29 cellular contexts compared by ENCODE assay signal in genomic region chr1:178502856-178503255, GRCh38. TPM values are rescaled to one million over a fixed set of nuclear protein-coding genes. Genes with fewer than 3 reads are reported as not detected.
"Had no signal": no experiment of that assay in that cellular context is flagged by ENCODE, and none has a peak within 500 bp of the region (broad histone marks: within the 10 kb centered on the region; RNA-seq: fewer than 3 reads in every experiment).

No MANE protein-coding gene starts in this region.

- H3K4me3 Mint-ChIP-seq: dendritic cell treated with granulocyte-macrophage colony-stimulating factor and Interleukin-4, amounts not matched to agents 40 ng/mL and 50 ng/mL, for 4 days; effector memory CD8-positive, alpha-beta T cell; mesothelial cell of epicardium had no signal

- H3K36me3 Mint-ChIP-seq: mesothelial cell of epicardium had no signal

- ATAC-seq: effector memory CD8-positive, alpha-beta T cell; gastrocnemius medialis; heart right ventricle; left cardiac atrium; left lung; left ventricle myocardium superior; lower lobe of right lung; mucosa of descending colon had no signal

- H3K27ac Mint-ChIP-seq: dendritic cell treated with granulocyte-macrophage colony-stimulating factor and Interleukin-4, amounts not matched to agents 40 ng/mL and 50 ng/mL, for 4 days; effector memory CD8-positive, alpha-beta T cell; mesothelial cell of epicardium had no signal

- H3K9me3 Mint-ChIP-seq: dendritic cell treated with granulocyte-macrophage colony-stimulating factor and Interleukin-4, amounts not matched to agents 40 ng/mL and 50 ng/mL, for 4 days; effector memory CD8-positive, alpha-beta T cell; mesothelial cell of epicardium had no signal

- DNase-seq: cerebellar nuclear complex; colonic mucosa; cortex of kidney; effector CD8-positive, alpha-beta T cell; effector memory CD8-positive, alpha-beta T cell; esophagus squamous epithelium; foreskin fibroblast; foreskin melanocyte; gastrocnemius medialis; glutamatergic neuron; heart right ventricle; hippocampal formation; left cardiac atrium; left lung; left ventricle myocardium superior; lower lobe of right lung; mesenchymal stem cell; mucosa of descending colon had no signal

- H3K4me1 Mint-ChIP-seq: mesothelial cell of epicardium had no signal

- H3K27me3 Mint-ChIP-seq: dendritic cell treated with granulocyte-macrophage colony-stimulating factor and Interleukin-4, amounts not matched to agents 40 ng/mL and 50 ng/mL, for 4 days had no signal

RNA-seq across cellular contexts. Expression of gene CLEC20A, which starts 6.1 kb away (rescaled TPM):
- total RNA-seq: chondrocyte, colonic mucosa, dermis microvascular lymphatic vessel endothelial cell, endothelial cell of umbilical vein, epithelial cell of proximal tubule, esophagus squamous epithelium, gastrocnemius medialis, glomerular endothelial cell, heart right ventricle, kidney epithelial cell, left cardiac atrium, left lung, left ventricle myocardium superior, lower leg skin, lower lobe of right lung, lung microvascular endothelial cell, mesenteric fat pad, mesothelial cell of epicardium, mucosa of descending colon had no signal

RNA-seq across cellular contexts. Expression of gene TEX35, which starts 10.1 kb away (rescaled TPM):
- total RNA-seq: chondrocyte, colonic mucosa, dermis microvascular lymphatic vessel endothelial cell, endothelial cell of umbilical vein, epithelial cell of proximal tubule, esophagus squamous epithelium, gastrocnemius medialis, glomerular endothelial cell, kidney epithelial cell, left cardiac atrium, left lung, left ventricle myocardium superior, lower lobe of right lung, lung microvascular endothelial cell, mesenteric fat pad, mesothelial cell of epicardium, mucosa of descending colon had no signal
